ENCODE assay signal across 22 cellular contexts in genomic region chr6:1379810-1380198, GRCh38. TPM values are rescaled to one million over a fixed set of nuclear protein-coding genes. Genes with fewer than 3 reads are reported as not detected.
DNase-seq lines count a peak whose midpoint lies in the region; ATAC-seq, FAIRE-seq and TF ChIP-seq lines count a peak whose summit lies in the region.
"Had no signal": no experiment of that assay in that cellular context is flagged by ENCODE, and none has a peak within 500 bp of the region (broad histone marks: within the 10 kb centered on the region; RNA-seq: fewer than 3 reads in every experiment).

No MANE protein-coding gene starts in this region.

- ATAC-seq in stimulated activated naive B cell treated with anti-CD40 and anti-IgM and Interleukin-4, amounts not matched to agents 10 μg/mL and 1 μg/mL and 100 μg/mL, for 72 hours (replicated peaks), result no peak
- ATAC-seq in GM21390 (IDR thresholded peaks at IDR 0.05; ENCODE audit: unreplicated experiment), result no peak
- no peak for ATAC-seq in activated CD4-positive, CD25-positive, alpha-beta regulatory T cell treated with anti-CD3 and anti-CD28 coated beads, Interleukin-2, amount 50 U/mL, for 24 hours
- ATAC-seq: body of pancreas, left colon, right cardiac atrium, SK-N-SH treated with all-trans-retinoic acid at 6 μM for 48 hours had no signal

- TF ChIP-seq CTCF in foreskin fibroblast (IDR thresholded peaks at IDR 0.05; ENCODE audit: low read depth, low read length), result no peak

- no peak overlapping the region for H3K4me3 Mint-ChIP-seq in activated naive CD4-positive, alpha-beta T cell treated with anti-CD3 and anti-CD28 coated beads, Interleukin-2, amount 10 ng/mL, durations not matched to agents 7 days and 5 days
- peak overlapping the region; percentile 12 to 83 (median 67) for H3K4me3 Mint-ChIP-seq in IgD-negative memory B cell
- peak overlapping the region; percentile 74 to 80 for H3K4me3 Mint-ChIP-seq in stimulated activated naive B cell treated with anti-CD40 and anti-IgM and Interleukin-4, amounts not matched to agents 10 μg/mL and 1 μg/mL and 100 μg/mL, for 72 hours

- peak overlapping the region; percentile 0 to 39 for H3K4me3 ChIP-seq in foreskin fibroblast (ENCODE audit: low read depth in 1 of 2, low read length in 2 of 2)
- H3K4me3 ChIP-seq: body of pancreas had no signal

- no peak for DNase-seq in activated naive CD4-positive, alpha-beta T cell treated with anti-CD3 and anti-CD28 coated beads, Interleukin-2, amount 10 ng/mL, durations not matched to agents 7 days and 5 days
- no peak for DNase-seq in activated naive CD4-positive, alpha-beta T cell treated with anti-CD3 and anti-CD28 coated beads, Interleukin-2, amount 50 U/mL, for 16 hours
- DNase-seq in foreskin fibroblast (peak in 1 of 2 donors; percentile 13), HTR-8/SVneo (ENCODE audit: insufficient read length, low spot score) (no peak)
- DNase-seq in stimulated activated naive B cell treated with anti-CD40 and anti-IgM and Interleukin-4, amounts not matched to agents 10 μg/mL and 1 μg/mL and 100 μg/mL, for 72 hours, result no peak
- DNase-seq: activated CD4-positive, CD25-positive, alpha-beta regulatory T cell; body of pancreas; KBM-7; left colon; mesendoderm; NCI-H187 treated with DMSO at 0.1 percent for 48 hours; NCI-H226; NCI-H774; right cardiac atrium; T1000 had no signal

- H3K36me3 Mint-ChIP-seq in activated naive CD4-positive, alpha-beta T cell treated with anti-CD3 and anti-CD28 coated beads, Interleukin-2, amount 10 ng/mL, durations not matched to agents 7 days and 5 days, result no peaks in the 10 kb centered on the region
- no peaks in the 10 kb centered on the region for H3K36me3 Mint-ChIP-seq in IgD-negative memory B cell
- H3K36me3 Mint-ChIP-seq in stimulated activated naive B cell treated with anti-CD40 and anti-IgM and Interleukin-4, amounts not matched to agents 10 μg/mL and 1 μg/mL and 100 μg/mL, for 72 hours, result no peaks in the 10 kb centered on the region

- H3K27ac Mint-ChIP-seq in activated naive CD4-positive, alpha-beta T cell treated with anti-CD3 and anti-CD28 coated beads, Interleukin-2, amount 10 ng/mL, durations not matched to agents 7 days and 5 days, result peak overlapping the region; percentile 66
- peak overlapping the region; percentile 67 to 81 (median 73) for H3K27ac Mint-ChIP-seq in IgD-negative memory B cell
- H3K27ac Mint-ChIP-seq in stimulated activated naive B cell treated with anti-CD40 and anti-IgM and Interleukin-4, amounts not matched to agents 10 μg/mL and 1 μg/mL and 100 μg/mL, for 72 hours, result peak overlapping the region; percentile 84
- H3K27ac Mint-ChIP-seq: activated naive CD8-positive, alpha-beta T cell treated with anti-CD3 and anti-CD28 coated beads, Interleukin-2, amount 50 U/mL, for 24 hours had no signal

- peaks cover 96% of the 10 kb centered on the region for H3K27me3 Mint-ChIP-seq in activated naive CD4-positive, alpha-beta T cell treated with anti-CD3 and anti-CD28 coated beads, Interleukin-2, amount 10 ng/mL, durations not matched to agents 7 days and 5 days
- H3K27me3 Mint-ChIP-seq in IgD-negative memory B cell, result peaks cover 61% of the 10 kb centered on the region
- H3K27me3 Mint-ChIP-seq in stimulated activated naive B cell treated with anti-CD40 and anti-IgM and Interleukin-4, amounts not matched to agents 10 μg/mL and 1 μg/mL and 100 μg/mL, for 72 hours, result peaks cover 51 to 85% of the 10 kb centered on the region in 2 donors

- no peaks in the 10 kb centered on the region for H3K9me3 Mint-ChIP-seq in activated naive CD4-positive, alpha-beta T cell treated with anti-CD3 and anti-CD28 coated beads, Interleukin-2, amount 10 ng/mL, durations not matched to agents 7 days and 5 days
- peaks cover 0 to 9% (median 0%) of the 10 kb centered on the region in 3 donors for H3K9me3 Mint-ChIP-seq in IgD-negative memory B cell
- no peaks in the 10 kb centered on the region for H3K9me3 Mint-ChIP-seq in stimulated activated naive B cell treated with anti-CD40 and anti-IgM and Interleukin-4, amounts not matched to agents 10 μg/mL and 1 μg/mL and 100 μg/mL, for 72 hours
- H3K9me3 Mint-ChIP-seq: activated naive CD8-positive, alpha-beta T cell treated with anti-CD3 and anti-CD28 coated beads, Interleukin-2, amount 50 U/mL, for 24 hours; activated T-helper 2 cell treated with anti-CD3 and anti-CD28 coated beads, Interferon-gamma antibody, Interleukin-2, Interleukin-4, amounts not matched to agents 10 μg/mL and 5 μg/mL and 100 μg/mL, durations not matched to agents 14 hours and 24 hours and 36 hours had no signal

- CTCF ChIA-PET in activated naive CD4-positive, alpha-beta T cell treated with anti-CD3 and anti-CD28 coated beads, Interleukin-2, amount 10 ng/mL, durations not matched to agents 7 days and 5 days (lab: Charles Lee), result interaction anchor here (0.9 kb wide), 1 partner anchor 11 kb away, joined by 5 read pairs; no protein-coding TSS in a partner anchor

- H3K4me1 Mint-ChIP-seq in activated naive CD4-positive, alpha-beta T cell treated with anti-CD3 and anti-CD28 coated beads, Interleukin-2, amount 10 ng/mL, durations not matched to agents 7 days and 5 days, result peaks cover 28% of the 10 kb centered on the region
- peaks cover 12 to 16% (median 16%) of the 10 kb centered on the region in 3 donors for H3K4me1 Mint-ChIP-seq in IgD-negative memory B cell
- peaks cover 20 to 40% of the 10 kb centered on the region in 2 donors for H3K4me1 Mint-ChIP-seq in stimulated activated naive B cell treated with anti-CD40 and anti-IgM and Interleukin-4, amounts not matched to agents 10 μg/mL and 1 μg/mL and 100 μg/mL, for 72 hours

- FAIRE-seq in HTR-8/SVneo (lab: Jason Lieb, UNC), result no peak
- FAIRE-seq: G401.6 had no signal

RNA-seq across cellular contexts. Expression of gene FOXF2, which starts 9.6 kb away (rescaled TPM):
- polyA plus RNA-seq in IgD-negative memory B cell, result not detected
